ENCODE assay signal across 19 cellular contexts in genomic region chr10:119325131-119325530, GRCh38.
A peak's percentile ranks its signal among the peaks of the same experiment; 100 is the strongest.
DNase-seq lines count a peak whose midpoint lies in the region; ATAC-seq and TF ChIP-seq lines count a peak whose summit lies in the region.
"Had no signal": no experiment of that assay in that cellular context is flagged by ENCODE, and none has a peak within 500 bp of the region (broad histone marks: within the 10 kb centered on the region; RNA-seq: fewer than 3 reads in every experiment).

No MANE protein-coding gene starts in this region.

- DNase-seq in Right ventricle myocardium superior = peak; percentile 17
- DNase-seq in heart right ventricle = no peak
- peak; percentile 88 for DNase-seq in NCI-H510A treated with DMSO at 0.1 percent for 48 hours (lab: John Stamatoyannopoulos, UW)
- DNase-seq in epithelial cell of esophagus (ENCODE audit: low read depth) = peak; percentile 80
- peak; percentile 58 for DNase-seq in osteoblast (ENCODE audit: insufficient read length, low spot score, missing footprints)
- DNase-seq in stimulated activated CD4-positive, alpha-beta T cell treated with anti-CD3 and anti-CD28 coated beads, Interleukin-4, amount 100 ng/mL, for 24 hours = no peak
- no peak for DNase-seq in vagina (ENCODE audit: extremely low spot score in 2 of 2)
- no peak for DNase-seq in NCI-H226
- DNase-seq: AML-193; GOT3; MM.1S; NCI-H1105; NCI-H187 treated with DMSO at 0.1 percent for 48 hours; NCI-H2171 treated with DMSO at 0.1 percent for 48 hours; NCI-H524 treated with DMSO at 0.1 percent for 48 hours; NK-92 treated with Interleukin-12 subunit alpha and Interleukin-12 subunit beta, amount 100 ng/mL, for 24 hours; PC-3; SK-N-SH had no signal

- TF ChIP-seq POLR2A in vagina (IDR thresholded peaks at IDR 0.05) = no peak

- no peak overlapping the region for H2AFZ ChIP-seq in osteoblast (ENCODE audit: low read length)

- no peaks in the 10 kb centered on the region for H4K20me1 ChIP-seq in osteoblast (ENCODE audit: insufficient read depth, low read length)

- intact Hi-C loops in Right ventricle myocardium superior (cut with DNase I) = no loop called here
- intact Hi-C loops in heart right ventricle (cut with DNase I) = no loop called here
- intact Hi-C loops in vagina (cut with DNase I) = no loop called here

- H3K4me1 ChIP-seq in heart right ventricle = peaks cover 0 to 35% (median 19%) of the 10 kb centered on the region in 9 donors
- H3K4me1 ChIP-seq in osteoblast (ENCODE audit: insufficient read depth, low read length) = no peaks in the 10 kb centered on the region
- no peaks in the 10 kb centered on the region for H3K4me1 ChIP-seq in vagina

- WGBS in heart right ventricle, 2 donors = 86 to 88% methylated on average over 3 of the region's 3 CpGs

- no peak overlapping the region for H3K4me2 ChIP-seq in osteoblast (ENCODE audit: insufficient read depth, low read length)
- H3K4me2 ChIP-seq: SK-N-SH had no signal

- H3K79me2 ChIP-seq in osteoblast (ENCODE audit: insufficient read depth, low read length) = no peaks in the 10 kb centered on the region

- H3K9me3 ChIP-seq in heart right ventricle (peaks cover 0 to 4% (median 0%) of the 10 kb centered on the region in 11 donors), osteoblast (ENCODE audit: low read depth, low read length) (no peaks in the 10 kb centered on the region), vagina (no peaks in the 10 kb centered on the region)
- H3K9me3 ChIP-seq: SK-N-SH had no signal

- H3K4me3 ChIP-seq in heart right ventricle (no peak overlapping the region), epithelial cell of esophagus (ENCODE audit: low read length) (no peak overlapping the region), osteoblast (ENCODE audit: insufficient read depth, low read length) (no peak overlapping the region), vagina (no peak overlapping the region)

- H3K27me3 ChIP-seq in heart right ventricle = no peaks in the 10 kb centered on the region
- no peaks in the 10 kb centered on the region for H3K27me3 ChIP-seq in osteoblast (ENCODE audit: insufficient read depth, low read length)
- no peaks in the 10 kb centered on the region for H3K27me3 ChIP-seq in vagina

- no peak overlapping the region for H3K27ac ChIP-seq in heart right ventricle
- no peak overlapping the region for H3K27ac ChIP-seq in osteoblast (ENCODE audit: low read depth, low read length)
- no peak overlapping the region for H3K27ac ChIP-seq in vagina

- ATAC-seq in Right ventricle myocardium superior (ENCODE audit: poor library complexity) (no peak), heart right ventricle (no peak)
- ATAC-seq: PC-3, Right ventricle myocardium inferior had no signal

- TF ChIP-seq CTCF in heart right ventricle (IDR thresholded peaks at IDR 0.05) (no peak), epithelial cell of esophagus (IDR thresholded peaks at IDR 0.05; ENCODE audit: insufficient read depth, low read depth, low read length, missing control alignments) (no peak), osteoblast (IDR thresholded peaks at IDR 0.05; ENCODE audit: extremely low read depth, low read depth, low read length) (no peak), vagina (IDR thresholded peaks at IDR 0.05) (no peak)

- H3K36me3 ChIP-seq in heart right ventricle (peaks cover 0 to 29% (median 0%) of the 10 kb centered on the region in 9 donors), osteoblast (ENCODE audit: insufficient read depth, low read length) (no peaks in the 10 kb centered on the region), vagina (no peaks in the 10 kb centered on the region)

Comparison
In these comparisons a context has a peak if more than half of its experiments do, and no peak if none do; other contexts are left out.
1. DNase-seq: peak in Right ventricle myocardium superior (single experiment), NCI-H510A treated with DMSO at 0.1 percent for 48 hours (single experiment), epithelial cell of esophagus (single experiment) and osteoblast (single experiment); none in heart right ventricle (0 of 2), stimulated activated CD4-positive, alpha-beta T cell treated with anti-CD3 and anti-CD28 coated beads, Interleukin-4, amount 100 ng/mL, for 24 hours (single experiment), vagina (0 of 2) and NCI-H226 (single experiment).